In genomic region chr22:39527481-39527961, GRCh38 we compare ENCODE assay signal across 8 cellular contexts. TPM values are rescaled to one million over a fixed set of nuclear protein-coding genes. Genes with fewer than 3 reads are reported as not detected.
DNase-seq lines count a peak whose midpoint lies in the region; ATAC-seq and TF ChIP-seq lines count a peak whose summit lies in the region.

No MANE protein-coding gene starts in this region.

- 38 to 50% methylated on average over 3 to 5 of the region's 6 CpGs for WGBS in gastroesophageal sphincter (ENCODE audit: low coverage in 1 of 2), 2 donors

- peaks cover 2 to 96% (median 75%) of the 10 kb centered on the region in 3 donors for H3K4me1 ChIP-seq in gastroesophageal sphincter

- TF ChIP-seq CTCF in RWPE1 (conservative IDR thresholded peaks at IDR 0.05; ENCODE audit: low read depth) (no peak), gastroesophageal sphincter (IDR thresholded peaks at IDR 0.05) (no peak)

- H3K27ac ChIP-seq in RWPE1: peak overlapping the region; percentile 98
- peak overlapping the region in 3 of 4 donors; percentile 71 to 100 (median 73) for H3K27ac ChIP-seq in gastroesophageal sphincter

- H3K27me3 Mint-ChIP-seq in T-helper 1 cell treated with Interleukin-12 subunit alpha and Interleukin-12 subunit beta and Interleukin-4 antibody, amounts not matched to agents 30 μg/mL and 1 μg/mL, for 36 hours (ENCODE audit: low read depth): no peaks in the 10 kb centered on the region
- no peaks in the 10 kb centered on the region for H3K27me3 Mint-ChIP-seq in stimulated activated naive CD8-positive, alpha-beta T cell treated with anti-CD3 and anti-CD28 coated beads, Interleukin-15, amount 100 ng/mL, for 72 hours

- ATAC-seq in gastroesophageal sphincter: no peak
- no peak for ATAC-seq in stimulated activated naive CD8-positive, alpha-beta T cell treated with anti-CD3 and anti-CD28 coated beads, Interleukin-15, amount 100 ng/mL, for 72 hours
- no peak for ATAC-seq in sciatic nerve

- H3K27me3 ChIP-seq in gastroesophageal sphincter: no peaks in the 10 kb centered on the region

- peaks cover 61% of the 10 kb centered on the region for H3K36me3 Mint-ChIP-seq in T-helper 1 cell treated with Interleukin-12 subunit alpha and Interleukin-12 subunit beta and Interleukin-4 antibody, amounts not matched to agents 30 μg/mL and 1 μg/mL, for 36 hours (ENCODE audit: low read depth)

- TF ChIP-seq POLR2A in gastroesophageal sphincter (IDR thresholded peaks at IDR 0.05): no peak

- H3K4me3 Mint-ChIP-seq in T-helper 1 cell treated with Interleukin-12 subunit alpha and Interleukin-12 subunit beta and Interleukin-4 antibody, amounts not matched to agents 30 μg/mL and 1 μg/mL, for 36 hours: peak overlapping the region; percentile 9
- peak overlapping the region in 1 of 2 donors; percentile 2 for H3K4me3 Mint-ChIP-seq in stimulated activated naive CD8-positive, alpha-beta T cell treated with anti-CD3 and anti-CD28 coated beads, Interleukin-15, amount 100 ng/mL, for 72 hours

- no peaks in the 10 kb centered on the region for H3K9me3 ChIP-seq in gastroesophageal sphincter

- intact Hi-C loops in sciatic nerve (cut with DNase I): loop anchor here (10.0 kb wide), 2 partner anchors 123 to 353 kb away; no protein-coding TSS in a partner anchor

- peaks cover 69% of the 10 kb centered on the region for H3K4me1 Mint-ChIP-seq in T-helper 1 cell treated with Interleukin-12 subunit alpha and Interleukin-12 subunit beta and Interleukin-4 antibody, amounts not matched to agents 30 μg/mL and 1 μg/mL, for 36 hours (ENCODE audit: low read depth)
- H3K4me1 Mint-ChIP-seq in stimulated activated naive CD8-positive, alpha-beta T cell treated with anti-CD3 and anti-CD28 coated beads, Interleukin-15, amount 100 ng/mL, for 72 hours: peaks cover 94% of the 10 kb centered on the region

- no peak for TF ChIP-seq EP300 in gastroesophageal sphincter (IDR thresholded peaks at IDR 0.05)

- H3K9me3 Mint-ChIP-seq in T-helper 1 cell treated with Interleukin-12 subunit alpha and Interleukin-12 subunit beta and Interleukin-4 antibody, amounts not matched to agents 30 μg/mL and 1 μg/mL, for 36 hours: no peaks in the 10 kb centered on the region
- no peaks in the 10 kb centered on the region for H3K9me3 Mint-ChIP-seq in stimulated activated naive CD8-positive, alpha-beta T cell treated with anti-CD3 and anti-CD28 coated beads, Interleukin-15, amount 100 ng/mL, for 72 hours

- CTCF ChIA-PET in RWPE1 (lab: Yijun Ruan, JAX): interaction anchor here (0.5 to 0.7 kb wide), 2 partner anchors 12 to 659 kb away, joined by 3 read pairs; no protein-coding TSS in a partner anchor

- H3K4me3 ChIP-seq in gastroesophageal sphincter: no peak overlapping the region

- POLR2A ChIA-PET in RWPE1 (lab: Yijun Ruan, JAX; ENCODE audit: low non-redundant PET): no interaction called here

- DNase-seq in T-helper 1 cell (no peak), RWPE1 (ENCODE audit: low spot score) (no peak), sciatic nerve (ENCODE audit: low spot score) (no peak), islet precursor cell (no peak)
- no peak for DNase-seq in stimulated activated naive CD8-positive, alpha-beta T cell treated with anti-CD3 and anti-CD28 coated beads, Interleukin-15, amount 100 ng/mL, for 72 hours
- no peak for DNase-seq in stimulated activated CD4-positive, alpha-beta T cell treated with anti-CD3 and anti-CD28 coated beads, Interleukin-1b, Interleukin-23, amount 100 ng/mL, for 48 hours

- peaks cover 0 to 57% of the 10 kb centered on the region in 2 donors for H3K36me3 ChIP-seq in gastroesophageal sphincter

- peak overlapping the region; percentile 76 for H3K27ac Mint-ChIP-seq in T-helper 1 cell treated with Interleukin-12 subunit alpha and Interleukin-12 subunit beta and Interleukin-4 antibody, amounts not matched to agents 30 μg/mL and 1 μg/mL, for 36 hours
- peak overlapping the region; percentile 41 to 45 for H3K27ac Mint-ChIP-seq in stimulated activated naive CD8-positive, alpha-beta T cell treated with anti-CD3 and anti-CD28 coated beads, Interleukin-15, amount 100 ng/mL, for 72 hours

RNA-seq across cellular contexts. Expression of gene RPS19BP1, which starts 5.0 kb away (rescaled TPM):
- total RNA-seq in gastroesophageal sphincter (100 to 1,000 TPM; 144 to 176 (median 160) TPM), sciatic nerve (58.2 TPM)

RNA-seq across cellular contexts. Expression of gene ATF4, which starts 7.2 kb away (rescaled TPM):
- total RNA-seq in gastroesophageal sphincter (100 to 1,000 TPM; 450 to 718 (median 563) TPM), sciatic nerve (319 TPM)

RNA-seq across cellular contexts. Expression of gene MIEF1, which starts 25.4 kb away (rescaled TPM):
- 10 to 100 TPM; 17.8 to 28.3 (median 21.4) TPM for total RNA-seq in gastroesophageal sphincter
- total RNA-seq in sciatic nerve: 19.0 TPM

RNA-seq across cellular contexts. Expression of gene CACNA1I, which starts 43.0 kb away (rescaled TPM):
- total RNA-seq in gastroesophageal sphincter (under 1 TPM; 0.04 to 0.54 (median 0.11) TPM), sciatic nerve (0.40 TPM)
